ENCODE assay signal across 9 cellular contexts in genomic region chr9:96317335-96317980, GRCh38. TPM values are rescaled to one million over a fixed set of nuclear protein-coding genes. Genes with fewer than 3 reads are reported as not detected.
DNase-seq lines count a peak whose midpoint lies in the region; ATAC-seq, FAIRE-seq and TF ChIP-seq lines count a peak whose summit lies in the region.
"Had no signal": no experiment of that assay in that cellular context is flagged by ENCODE, and none has a peak within 500 bp of the region (broad histone marks: within the 10 kb centered on the region; RNA-seq: fewer than 3 reads in every experiment).

No MANE protein-coding gene starts in this region.

- no peak overlapping the region for H2BK15ac ChIP-seq in H9 (ENCODE audit: low read depth, low read length)

- TF ChIP-seq CTCF in CD4-positive, alpha-beta T cell (IDR thresholded peaks at IDR 0.05) = peak; percentile 84
- TF ChIP-seq CTCF in H9 (conservative IDR thresholded peaks at IDR 0.05) (peak; percentile 95), psoas muscle (IDR thresholded peaks at IDR 0.05) (peak; percentile 70)

- H3K36me3 ChIP-seq in psoas muscle (ENCODE audit: insufficient read depth in 1 of 2, low read depth in 1 of 2) = no peaks in the 10 kb centered on the region

- peak in 9 of 10 experiments; percentile 4 to 52 (median 39) for DNase-seq in CD4-positive, alpha-beta T cell
- DNase-seq in H9 (peak; percentile 59), RCC 7860 (ENCODE audit: low spot score) (peak; percentile 22), Right ventricle myocardium superior (peak; percentile 77), psoas muscle (peak in 1 of 2 donors; percentile 64)
- DNase-seq in activated naive CD8-positive, alpha-beta T cell treated with anti-CD3 and anti-CD28 coated beads for 36 hours = peak; percentile 44

- H3K27me3 Mint-ChIP-seq in CD4-positive, alpha-beta T cell = peaks cover 4% of the 10 kb centered on the region
- H3K27me3 Mint-ChIP-seq in H9 (ENCODE audit: low read depth) = peaks cover 3% of the 10 kb centered on the region; the same call in 1 of the 2 replicates
- H3K27me3 Mint-ChIP-seq in activated naive CD8-positive, alpha-beta T cell treated with anti-CD3 and anti-CD28 coated beads for 36 hours = peaks cover 3% of the 10 kb centered on the region

- H3K9me3 Mint-ChIP-seq in CD4-positive, alpha-beta T cell = no peaks in the 10 kb centered on the region
- peaks cover 24 to 25% of the 10 kb centered on the region in 2 experiments for H3K9me3 Mint-ChIP-seq in H9
- H3K9me3 Mint-ChIP-seq in activated naive CD8-positive, alpha-beta T cell treated with anti-CD3 and anti-CD28 coated beads for 36 hours = peaks cover 8% of the 10 kb centered on the region

- H3K23me2 ChIP-seq in H9 (ENCODE audit: insufficient read length, low read depth, low read length, poor library complexity, severe bottlenecking) = no peaks in the 10 kb centered on the region

- no peak overlapping the region for H3K4me3 Mint-ChIP-seq in CD4-positive, alpha-beta T cell
- no peak overlapping the region for H3K4me3 Mint-ChIP-seq in H9
- H3K4me3 Mint-ChIP-seq in activated naive CD8-positive, alpha-beta T cell treated with anti-CD3 and anti-CD28 coated beads for 36 hours = no peak overlapping the region

- H3T11ph ChIP-seq in H9 (ENCODE audit: low read length) = no peak overlapping the region

- peaks cover 14% of the 10 kb centered on the region for H3K9me3 ChIP-seq in CD4-positive, alpha-beta T cell (ENCODE audit: control insufficient read depth, low read length)
- H3K9me3 ChIP-seq in H9 (ENCODE audit: control insufficient read depth, low read depth, low read length) (peaks cover 16% of the 10 kb centered on the region), psoas muscle (no peaks in the 10 kb centered on the region)

- peak; percentile 58 for ATAC-seq in CD4-positive, alpha-beta T cell (ENCODE audit: poor library complexity)
- ATAC-seq in Right ventricle myocardium superior (ENCODE audit: poor library complexity) (peak; percentile 79), psoas muscle (peak in 3 of 4 donors; percentile 47 to 62 (median 61)), GM21786 (IDR thresholded peaks at IDR 0.05; ENCODE audit: unreplicated experiment) (no peak), GM19328 (IDR thresholded peaks at IDR 0.05; ENCODE audit: unreplicated experiment) (no peak)

- peaks cover 4% of the 10 kb centered on the region for H3K36me3 Mint-ChIP-seq in CD4-positive, alpha-beta T cell (ENCODE audit: low read depth)
- H3K36me3 Mint-ChIP-seq in H9 (ENCODE audit: insufficient read depth in 1 of 3, low read depth in 3 of 3) = peaks cover 10 to 23% (median 17%) of the 10 kb centered on the region in 3 experiments
- H3K36me3 Mint-ChIP-seq in activated naive CD8-positive, alpha-beta T cell treated with anti-CD3 and anti-CD28 coated beads for 36 hours = peaks cover 11% of the 10 kb centered on the region

- H3K27me3 ChIP-seq in CD4-positive, alpha-beta T cell (ENCODE audit: control insufficient read depth, insufficient read depth, low read length) = no peaks in the 10 kb centered on the region
- H3K27me3 ChIP-seq in H9 (ENCODE audit: insufficient read depth, low read length) (no peaks in the 10 kb centered on the region), psoas muscle (ENCODE audit: insufficient read depth in 3 of 3, low read length in 2 of 3) (no peaks in the 10 kb centered on the region)

- H2AFZ ChIP-seq in H9 (ENCODE audit: low read length) = no peak overlapping the region

- H3K23ac ChIP-seq in H9 (ENCODE audit: insufficient read length, low read depth, low read length) = no peak overlapping the region

- no peak overlapping the region for H3K27ac Mint-ChIP-seq in CD4-positive, alpha-beta T cell
- no peak overlapping the region for H3K27ac Mint-ChIP-seq in H9
- no peak overlapping the region for H3K27ac Mint-ChIP-seq in activated naive CD8-positive, alpha-beta T cell treated with anti-CD3 and anti-CD28 coated beads for 36 hours

- H3K14ac ChIP-seq in H9 (ENCODE audit: insufficient read depth, low read length) = no peak overlapping the region

- no peak overlapping the region for H4K8ac ChIP-seq in H9 (replicated peaks; ENCODE audit: insufficient read length, low read depth, low read length)

- H4K20me1 ChIP-seq in H9 (ENCODE audit: control insufficient read depth, insufficient read depth, insufficient read length) = no peaks in the 10 kb centered on the region

- no peak overlapping the region for H4K91ac ChIP-seq in H9 (ENCODE audit: insufficient read length, low read depth, low read length)

- no peak overlapping the region for H2BK5ac ChIP-seq in H9 (ENCODE audit: insufficient read length, low read length)

- H3K79me1 ChIP-seq in H9 (ENCODE audit: insufficient read depth, low read depth, low read length, poor library complexity, severe bottlenecking) = no peaks in the 10 kb centered on the region

- H3K4me3 ChIP-seq in psoas muscle = no peak overlapping the region

- no peak overlapping the region for H2BK12ac ChIP-seq in H9 (ENCODE audit: insufficient read length, low read depth, low read length)

- H3K4ac ChIP-seq in H9 (ENCODE audit: low read depth, low read length) = no peak overlapping the region

- POLR2A ChIA-PET in CD4-positive, alpha-beta T cell (lab: Charles Lee) = interaction anchor here (0.9 kb wide), 1 partner anchor 133 kb away, joined by 3 read pairs; no protein-coding TSS in a partner anchor

- no peak overlapping the region for H3K9ac ChIP-seq in H9 (ENCODE audit: extremely low read depth, insufficient read length, low read length)

- H3K18ac ChIP-seq in H9 (ENCODE audit: insufficient read length, low read depth, low read length) = no peak overlapping the region

- H3K4me1 Mint-ChIP-seq in CD4-positive, alpha-beta T cell (ENCODE audit: low read depth) = no peaks in the 10 kb centered on the region
- H3K4me1 Mint-ChIP-seq in H9 = peaks cover 18 to 21% of the 10 kb centered on the region in 2 experiments
- no peaks in the 10 kb centered on the region for H3K4me1 Mint-ChIP-seq in activated naive CD8-positive, alpha-beta T cell treated with anti-CD3 and anti-CD28 coated beads for 36 hours

- H2BK120ac ChIP-seq in H9 (ENCODE audit: low read depth, low read length, poor library complexity, severe bottlenecking) = no peak overlapping the region

- H4K5ac ChIP-seq in H9 (ENCODE audit: insufficient read length, low read depth, low read length) = no peak overlapping the region

- no peak overlapping the region for H3K4me2 ChIP-seq in H9 (ENCODE audit: insufficient read depth, insufficient read length, low read length)

- CTCF ChIA-PET in CD4-positive, alpha-beta T cell (lab: Charles Lee) = interaction anchor here (0.7 to 2.2 kb wide), 6 partner anchors 9 to 1636 kb away, joined by 3 to 14 read pairs (median 4); no protein-coding TSS in a partner anchor

- WGBS in H9 (ENCODE audit: extremely low coverage, insufficient read length, low lambda C conversion rate) = no CpG with 5 or more reads among the region's 9 CpGs
- WGBS in psoas muscle, 3 donors = 46 to 59% (median 58%) methylated on average over 8 to 9 of the region's 9 CpGs

- no peak overlapping the region for H2AK5ac ChIP-seq in H9 (ENCODE audit: insufficient read length, low read length)

- no peak overlapping the region for H3K56ac ChIP-seq in H9 (ENCODE audit: insufficient read length, low read depth, low read length)

- H3K27ac ChIP-seq in CD4-positive, alpha-beta T cell (ENCODE audit: low read depth, low read length) = no peak overlapping the region
- H3K27ac ChIP-seq in H9 (ENCODE audit: insufficient read length, low read depth, low read length) = no peak overlapping the region
- no peak overlapping the region for H3K27ac ChIP-seq in psoas muscle

- H3K4me1 ChIP-seq in H9 (ENCODE audit: insufficient read depth, low read length) (no peaks in the 10 kb centered on the region; the same call in 1 of the 2 replicates), psoas muscle (no peaks in the 10 kb centered on the region)

- intact Hi-C loops in CD4-positive, alpha-beta T cell (cut with DNase I, micrococcal nuclease) = loop anchor here (1.0 to 10.0 kb wide), 4 partner anchors 85 to 1636 kb away; no protein-coding TSS in a partner anchor
- intact Hi-C loops in Right ventricle myocardium superior (cut with DNase I) = loop anchor here (2.0 kb wide), 1 partner anchor 85 kb away; no protein-coding TSS in a partner anchor
- intact Hi-C loops in psoas muscle (cut with DNase I) = loop anchor here in 1 of 2 donors (5.0 kb wide), 1 partner anchor 85 kb away; no protein-coding TSS in a partner anchor

- no peaks in the 10 kb centered on the region for H3K79me2 ChIP-seq in H9 (ENCODE audit: insufficient read depth, low read length)

- FAIRE-seq in RCC 7860 (lab: Jason Lieb, UNC) = peak; percentile 80

- H2BK20ac ChIP-seq in H9 (ENCODE audit: low read depth, low read length, poor library complexity, severe bottlenecking) = no peak overlapping the region

RNA-seq across cellular contexts. Expression of gene HSD17B3, which starts 15.5 kb away (rescaled TPM):
- under 1 TPM; 0.42 to 0.80 TPM for total RNA-seq in CD4-positive, alpha-beta T cell
- total RNA-seq in H9 (2021) = not detected in 2 replicates
- not detected for total RNA-seq in activated naive CD8-positive, alpha-beta T cell treated with anti-CD3 and anti-CD28 coated beads for 36 hours
- total RNA-seq in Right ventricle myocardium superior = 1.3 TPM
- 1 to 10 TPM in 1 of 4 donors, under 1 TPM in 1, not detected in 2; 0.34 to 1.1 TPM for total RNA-seq in psoas muscle
- polyA plus RNA-seq in psoas muscle = under 1 TPM in 2 of 3 donors, not detected in 1; 0.16 to 0.26 TPM
- total RNA-seq: T-helper 2 cell treated with Interferon-gamma antibody and Interleukin-4, amounts not matched to agents 100 ng/mL and 5 ng/mL, for 36 hours had no signal

Comparison
In these comparisons a context has a peak if more than half of its experiments do, and no peak if none do; other contexts are left out.
1. ATAC-seq: peak in CD4-positive, alpha-beta T cell (single experiment), Right ventricle myocardium superior (single experiment) and psoas muscle (3 of 4); none in GM21786 (single experiment) and GM19328 (single experiment).
2. Peak in every context shown above with its lines, with median percentiles within 50 percentile points of each other: CTCF ChIP-seq.